In the genomic region with DNA sequence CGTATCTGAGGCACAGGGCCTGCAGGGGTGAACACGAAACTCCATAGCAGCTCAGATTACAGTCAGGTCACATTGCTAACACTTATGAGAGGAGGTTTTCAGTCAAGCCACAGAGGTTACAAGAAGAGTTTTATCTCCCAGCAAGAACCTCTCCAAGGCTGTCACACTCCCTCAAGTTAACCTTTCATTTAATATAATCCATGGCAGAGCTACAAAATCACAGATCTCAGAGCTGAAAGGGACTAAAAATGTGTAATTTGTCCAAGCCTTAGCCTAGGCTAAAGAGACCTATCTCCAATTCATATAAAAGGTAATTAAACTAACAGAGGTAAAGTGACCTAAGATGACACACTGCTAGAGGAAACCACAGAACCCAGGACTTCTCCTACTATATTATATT, we compare ENCODE assay signal across 1 cellular context.
TF ChIP-seq lines count a peak whose summit lies in the region.

No MANE protein-coding gene starts in this region.

TF ChIP-seq in GM12878, 131 proteins besides CTCF, POLR2A, EP300 and RAD21 (continued from another document and continues in another):
- TF ChIP-seq, protein P1, sequence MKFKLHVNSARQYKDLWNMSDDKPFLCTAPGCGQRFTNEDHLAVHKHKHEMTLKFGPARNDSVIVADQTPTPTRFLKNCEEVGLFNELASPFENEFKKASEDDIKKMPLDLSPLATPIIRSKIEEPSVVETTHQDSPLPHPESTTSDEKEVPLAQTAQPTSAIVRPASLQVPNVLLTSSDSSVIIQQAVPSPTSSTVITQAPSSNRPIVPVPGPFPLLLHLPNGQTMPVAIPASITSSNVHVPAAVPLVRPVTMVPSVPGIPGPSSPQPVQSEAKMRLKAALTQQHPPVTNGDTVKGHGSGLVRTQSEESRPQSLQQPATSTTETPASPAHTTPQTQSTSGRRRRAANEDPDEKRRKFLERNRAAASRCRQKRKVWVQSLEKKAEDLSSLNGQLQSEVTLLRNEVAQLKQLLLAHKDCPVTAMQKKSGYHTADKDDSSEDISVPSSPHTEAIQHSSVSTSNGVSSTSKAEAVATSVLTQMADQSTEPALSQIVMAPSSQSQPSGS (IDR thresholded peaks at IDR 0.05; ENCODE audit: low read length), result no peak
- TF ChIP-seq, protein P2, sequence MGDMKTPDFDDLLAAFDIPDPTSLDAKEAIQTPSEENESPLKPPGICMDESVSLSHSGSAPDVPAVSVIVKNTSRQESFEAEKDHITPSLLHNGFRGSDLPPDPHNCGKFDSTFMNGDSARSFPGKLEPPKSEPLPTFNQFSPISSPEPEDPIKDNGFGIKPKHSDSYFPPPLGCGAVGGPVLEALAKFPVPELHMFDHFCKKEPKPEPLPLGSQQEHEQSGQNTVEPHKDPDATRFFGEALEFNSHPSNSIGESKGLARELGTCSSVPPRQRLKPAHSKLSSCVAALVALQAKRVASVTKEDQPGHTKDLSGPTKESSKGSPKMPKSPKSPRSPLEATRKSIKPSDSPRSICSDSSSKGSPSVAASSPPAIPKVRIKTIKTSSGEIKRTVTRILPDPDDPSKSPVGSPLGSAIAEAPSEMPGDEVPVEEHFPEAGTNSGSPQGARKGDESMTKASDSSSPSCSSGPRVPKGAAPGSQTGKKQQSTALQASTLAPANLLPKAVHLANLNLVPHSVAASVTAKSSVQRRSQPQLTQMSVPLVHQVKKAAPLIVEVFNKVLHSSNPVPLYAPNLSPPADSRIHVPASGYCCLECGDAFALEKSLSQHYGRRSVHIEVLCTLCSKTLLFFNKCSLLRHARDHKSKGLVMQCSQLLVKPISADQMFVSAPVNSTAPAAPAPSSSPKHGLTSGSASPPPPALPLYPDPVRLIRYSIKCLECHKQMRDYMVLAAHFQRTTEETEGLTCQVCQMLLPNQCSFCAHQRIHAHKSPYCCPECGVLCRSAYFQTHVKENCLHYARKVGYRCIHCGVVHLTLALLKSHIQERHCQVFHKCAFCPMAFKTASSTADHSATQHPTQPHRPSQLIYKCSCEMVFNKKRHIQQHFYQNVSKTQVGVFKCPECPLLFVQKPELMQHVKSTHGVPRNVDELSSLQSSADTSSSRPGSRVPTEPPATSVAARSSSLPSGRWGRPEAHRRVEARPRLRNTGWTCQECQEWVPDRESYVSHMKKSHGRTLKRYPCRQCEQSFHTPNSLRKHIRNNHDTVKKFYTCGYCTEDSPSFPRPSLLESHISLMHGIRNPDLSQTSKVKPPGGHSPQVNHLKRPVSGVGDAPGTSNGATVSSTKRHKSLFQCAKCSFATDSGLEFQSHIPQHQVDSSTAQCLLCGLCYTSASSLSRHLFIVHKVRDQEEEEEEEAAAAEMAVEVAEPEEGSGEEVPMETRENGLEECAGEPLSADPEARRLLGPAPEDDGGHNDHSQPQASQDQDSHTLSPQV (IDR thresholded peaks at IDR 0.05), result no peak
- TF ChIP-seq, protein P3, sequence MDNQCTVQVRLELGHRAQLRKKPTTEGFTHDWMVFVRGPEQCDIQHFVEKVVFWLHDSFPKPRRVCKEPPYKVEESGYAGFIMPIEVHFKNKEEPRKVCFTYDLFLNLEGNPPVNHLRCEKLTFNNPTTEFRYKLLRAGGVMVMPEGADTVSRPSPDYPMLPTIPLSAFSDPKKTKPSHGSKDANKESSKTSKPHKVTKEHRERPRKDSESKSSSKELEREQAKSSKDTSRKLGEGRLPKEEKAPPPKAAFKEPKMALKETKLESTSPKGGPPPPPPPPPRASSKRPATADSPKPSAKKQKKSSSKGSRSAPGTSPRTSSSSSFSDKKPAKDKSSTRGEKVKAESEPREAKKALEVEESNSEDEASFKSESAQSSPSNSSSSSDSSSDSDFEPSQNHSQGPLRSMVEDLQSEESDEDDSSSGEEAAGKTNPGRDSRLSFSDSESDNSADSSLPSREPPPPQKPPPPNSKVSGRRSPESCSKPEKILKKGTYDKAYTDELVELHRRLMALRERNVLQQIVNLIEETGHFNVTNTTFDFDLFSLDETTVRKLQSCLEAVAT (IDR thresholded peaks at IDR 0.05), result 0 out of 2 replicates have a peak, but pooled peaks have one; percentile 36
- no peak for TF ChIP-seq KAT2A (conservative IDR thresholded peaks at IDR 0.05; ENCODE audit: control insufficient read depth, low read depth, low read length)
- TF ChIP-seq, protein P4, sequence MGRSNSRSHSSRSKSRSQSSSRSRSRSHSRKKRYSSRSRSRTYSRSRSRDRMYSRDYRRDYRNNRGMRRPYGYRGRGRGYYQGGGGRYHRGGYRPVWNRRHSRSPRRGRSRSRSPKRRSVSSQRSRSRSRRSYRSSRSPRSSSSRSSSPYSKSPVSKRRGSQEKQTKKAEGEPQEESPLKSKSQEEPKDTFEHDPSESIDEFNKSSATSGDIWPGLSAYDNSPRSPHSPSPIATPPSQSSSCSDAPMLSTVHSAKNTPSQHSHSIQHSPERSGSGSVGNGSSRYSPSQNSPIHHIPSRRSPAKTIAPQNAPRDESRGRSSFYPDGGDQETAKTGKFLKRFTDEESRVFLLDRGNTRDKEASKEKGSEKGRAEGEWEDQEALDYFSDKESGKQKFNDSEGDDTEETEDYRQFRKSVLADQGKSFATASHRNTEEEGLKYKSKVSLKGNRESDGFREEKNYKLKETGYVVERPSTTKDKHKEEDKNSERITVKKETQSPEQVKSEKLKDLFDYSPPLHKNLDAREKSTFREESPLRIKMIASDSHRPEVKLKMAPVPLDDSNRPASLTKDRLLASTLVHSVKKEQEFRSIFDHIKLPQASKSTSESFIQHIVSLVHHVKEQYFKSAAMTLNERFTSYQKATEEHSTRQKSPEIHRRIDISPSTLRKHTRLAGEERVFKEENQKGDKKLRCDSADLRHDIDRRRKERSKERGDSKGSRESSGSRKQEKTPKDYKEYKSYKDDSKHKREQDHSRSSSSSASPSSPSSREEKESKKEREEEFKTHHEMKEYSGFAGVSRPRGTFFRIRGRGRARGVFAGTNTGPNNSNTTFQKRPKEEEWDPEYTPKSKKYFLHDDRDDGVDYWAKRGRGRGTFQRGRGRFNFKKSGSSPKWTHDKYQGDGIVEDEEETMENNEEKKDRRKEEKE (IDR thresholded peaks at IDR 0.05), result no peak
- TF ChIP-seq RBBP5 (conservative IDR thresholded peaks at IDR 0.05), result no peak
- TF ChIP-seq BRCA1 (IDR thresholded peaks at IDR 0.05; ENCODE audit: low read depth, low read length), result no peak
- TF ChIP-seq TBL1XR1 (IDR thresholded peaks at IDR 0.05; ENCODE audit: low read depth, low read length), result no peak
- TF ChIP-seq, protein P5, sequence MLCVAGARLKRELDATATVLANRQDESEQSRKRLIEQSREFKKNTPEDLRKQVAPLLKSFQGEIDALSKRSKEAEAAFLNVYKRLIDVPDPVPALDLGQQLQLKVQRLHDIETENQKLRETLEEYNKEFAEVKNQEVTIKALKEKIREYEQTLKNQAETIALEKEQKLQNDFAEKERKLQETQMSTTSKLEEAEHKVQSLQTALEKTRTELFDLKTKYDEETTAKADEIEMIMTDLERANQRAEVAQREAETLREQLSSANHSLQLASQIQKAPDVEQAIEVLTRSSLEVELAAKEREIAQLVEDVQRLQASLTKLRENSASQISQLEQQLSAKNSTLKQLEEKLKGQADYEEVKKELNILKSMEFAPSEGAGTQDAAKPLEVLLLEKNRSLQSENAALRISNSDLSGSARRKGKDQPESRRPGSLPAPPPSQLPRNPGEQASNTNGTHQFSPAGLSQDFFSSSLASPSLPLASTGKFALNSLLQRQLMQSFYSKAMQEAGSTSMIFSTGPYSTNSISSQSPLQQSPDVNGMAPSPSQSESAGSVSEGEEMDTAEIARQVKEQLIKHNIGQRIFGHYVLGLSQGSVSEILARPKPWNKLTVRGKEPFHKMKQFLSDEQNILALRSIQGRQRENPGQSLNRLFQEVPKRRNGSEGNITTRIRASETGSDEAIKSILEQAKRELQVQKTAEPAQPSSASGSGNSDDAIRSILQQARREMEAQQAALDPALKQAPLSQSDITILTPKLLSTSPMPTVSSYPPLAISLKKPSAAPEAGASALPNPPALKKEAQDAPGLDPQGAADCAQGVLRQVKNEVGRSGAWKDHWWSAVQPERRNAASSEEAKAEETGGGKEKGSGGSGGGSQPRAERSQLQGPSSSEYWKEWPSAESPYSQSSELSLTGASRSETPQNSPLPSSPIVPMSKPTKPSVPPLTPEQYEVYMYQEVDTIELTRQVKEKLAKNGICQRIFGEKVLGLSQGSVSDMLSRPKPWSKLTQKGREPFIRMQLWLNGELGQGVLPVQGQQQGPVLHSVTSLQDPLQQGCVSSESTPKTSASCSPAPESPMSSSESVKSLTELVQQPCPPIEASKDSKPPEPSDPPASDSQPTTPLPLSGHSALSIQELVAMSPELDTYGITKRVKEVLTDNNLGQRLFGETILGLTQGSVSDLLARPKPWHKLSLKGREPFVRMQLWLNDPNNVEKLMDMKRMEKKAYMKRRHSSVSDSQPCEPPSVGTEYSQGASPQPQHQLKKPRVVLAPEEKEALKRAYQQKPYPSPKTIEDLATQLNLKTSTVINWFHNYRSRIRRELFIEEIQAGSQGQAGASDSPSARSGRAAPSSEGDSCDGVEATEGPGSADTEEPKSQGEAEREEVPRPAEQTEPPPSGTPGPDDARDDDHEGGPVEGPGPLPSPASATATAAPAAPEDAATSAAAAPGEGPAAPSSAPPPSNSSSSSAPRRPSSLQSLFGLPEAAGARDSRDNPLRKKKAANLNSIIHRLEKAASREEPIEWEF (IDR thresholded peaks at IDR 0.05; ENCODE audit: insufficient replicate concordance, low read depth, low read length), result no peak
- TF ChIP-seq IRF4 (IDR thresholded peaks at IDR 0.05; ENCODE audit: low read depth, low read length), result no peak
- TF ChIP-seq DPF2 (IDR thresholded peaks at IDR 0.05), result peak; percentile 70
- TF ChIP-seq MTA3 (IDR thresholded peaks at IDR 0.05; ENCODE audit: borderline replicate concordance, low read length), result no peak
- TF ChIP-seq PAX5 (IDR thresholded peaks at IDR 0.05; ENCODE audit: borderline replicate concordance, low read depth, low read length), result no peak
- TF ChIP-seq, protein P6, sequence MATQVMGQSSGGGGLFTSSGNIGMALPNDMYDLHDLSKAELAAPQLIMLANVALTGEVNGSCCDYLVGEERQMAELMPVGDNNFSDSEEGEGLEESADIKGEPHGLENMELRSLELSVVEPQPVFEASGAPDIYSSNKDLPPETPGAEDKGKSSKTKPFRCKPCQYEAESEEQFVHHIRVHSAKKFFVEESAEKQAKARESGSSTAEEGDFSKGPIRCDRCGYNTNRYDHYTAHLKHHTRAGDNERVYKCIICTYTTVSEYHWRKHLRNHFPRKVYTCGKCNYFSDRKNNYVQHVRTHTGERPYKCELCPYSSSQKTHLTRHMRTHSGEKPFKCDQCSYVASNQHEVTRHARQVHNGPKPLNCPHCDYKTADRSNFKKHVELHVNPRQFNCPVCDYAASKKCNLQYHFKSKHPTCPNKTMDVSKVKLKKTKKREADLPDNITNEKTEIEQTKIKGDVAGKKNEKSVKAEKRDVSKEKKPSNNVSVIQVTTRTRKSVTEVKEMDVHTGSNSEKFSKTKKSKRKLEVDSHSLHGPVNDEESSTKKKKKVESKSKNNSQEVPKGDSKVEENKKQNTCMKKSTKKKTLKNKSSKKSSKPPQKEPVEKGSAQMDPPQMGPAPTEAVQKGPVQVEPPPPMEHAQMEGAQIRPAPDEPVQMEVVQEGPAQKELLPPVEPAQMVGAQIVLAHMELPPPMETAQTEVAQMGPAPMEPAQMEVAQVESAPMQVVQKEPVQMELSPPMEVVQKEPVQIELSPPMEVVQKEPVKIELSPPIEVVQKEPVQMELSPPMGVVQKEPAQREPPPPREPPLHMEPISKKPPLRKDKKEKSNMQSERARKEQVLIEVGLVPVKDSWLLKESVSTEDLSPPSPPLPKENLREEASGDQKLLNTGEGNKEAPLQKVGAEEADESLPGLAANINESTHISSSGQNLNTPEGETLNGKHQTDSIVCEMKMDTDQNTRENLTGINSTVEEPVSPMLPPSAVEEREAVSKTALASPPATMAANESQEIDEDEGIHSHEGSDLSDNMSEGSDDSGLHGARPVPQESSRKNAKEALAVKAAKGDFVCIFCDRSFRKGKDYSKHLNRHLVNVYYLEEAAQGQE (IDR thresholded peaks at IDR 0.05; ENCODE audit: low read depth, low read length), result no peak
- no peak for TF ChIP-seq FOXM1 (IDR thresholded peaks at IDR 0.05; ENCODE audit: low read depth, low read length)
- TF ChIP-seq, protein P7, sequence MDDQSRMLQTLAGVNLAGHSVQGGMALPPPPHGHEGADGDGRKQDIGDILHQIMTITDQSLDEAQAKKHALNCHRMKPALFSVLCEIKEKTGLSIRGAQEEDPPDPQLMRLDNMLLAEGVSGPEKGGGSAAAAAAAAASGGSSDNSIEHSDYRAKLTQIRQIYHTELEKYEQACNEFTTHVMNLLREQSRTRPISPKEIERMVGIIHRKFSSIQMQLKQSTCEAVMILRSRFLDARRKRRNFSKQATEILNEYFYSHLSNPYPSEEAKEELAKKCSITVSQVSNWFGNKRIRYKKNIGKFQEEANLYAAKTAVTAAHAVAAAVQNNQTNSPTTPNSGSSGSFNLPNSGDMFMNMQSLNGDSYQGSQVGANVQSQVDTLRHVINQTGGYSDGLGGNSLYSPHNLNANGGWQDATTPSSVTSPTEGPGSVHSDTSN (IDR thresholded peaks at IDR 0.05; ENCODE audit: insufficient replicate concordance, low read depth, low read length), result no peak
- TF ChIP-seq CEBPB (IDR thresholded peaks at IDR 0.05; ENCODE audit: borderline replicate concordance in 1 of 2, low read depth in 2 of 2, low read length in 2 of 2), result no peak
- TF ChIP-seq CBX3 (IDR thresholded peaks at IDR 0.05; ENCODE audit: borderline replicate concordance, low read depth), result no peak
- TF ChIP-seq, protein P8, sequence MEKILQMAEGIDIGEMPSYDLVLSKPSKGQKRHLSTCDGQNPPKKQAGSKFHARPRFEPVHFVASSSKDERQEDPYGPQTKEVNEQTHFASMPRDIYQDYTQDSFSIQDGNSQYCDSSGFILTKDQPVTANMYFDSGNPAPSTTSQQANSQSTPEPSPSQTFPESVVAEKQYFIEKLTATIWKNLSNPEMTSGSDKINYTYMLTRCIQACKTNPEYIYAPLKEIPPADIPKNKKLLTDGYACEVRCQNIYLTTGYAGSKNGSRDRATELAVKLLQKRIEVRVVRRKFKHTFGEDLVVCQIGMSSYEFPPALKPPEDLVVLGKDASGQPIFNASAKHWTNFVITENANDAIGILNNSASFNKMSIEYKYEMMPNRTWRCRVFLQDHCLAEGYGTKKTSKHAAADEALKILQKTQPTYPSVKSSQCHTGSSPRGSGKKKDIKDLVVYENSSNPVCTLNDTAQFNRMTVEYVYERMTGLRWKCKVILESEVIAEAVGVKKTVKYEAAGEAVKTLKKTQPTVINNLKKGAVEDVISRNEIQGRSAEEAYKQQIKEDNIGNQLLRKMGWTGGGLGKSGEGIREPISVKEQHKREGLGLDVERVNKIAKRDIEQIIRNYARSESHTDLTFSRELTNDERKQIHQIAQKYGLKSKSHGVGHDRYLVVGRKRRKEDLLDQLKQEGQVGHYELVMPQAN (conservative IDR thresholded peaks at IDR 0.05), result no peak
- no peak for TF ChIP-seq ZZZ3 (IDR thresholded peaks at IDR 0.05; ENCODE audit: control insufficient read depth, insufficient read length, low read depth)
- TF ChIP-seq SMAD5 (IDR thresholded peaks at IDR 0.05; ENCODE audit: low read depth), result no peak
- peak; percentile 51; the same call in 1 of the 2 replicates for TF ChIP-seq BACH1 (IDR thresholded peaks at IDR 0.05; ENCODE audit: borderline replicate concordance)
